In the genomic region with DNA sequence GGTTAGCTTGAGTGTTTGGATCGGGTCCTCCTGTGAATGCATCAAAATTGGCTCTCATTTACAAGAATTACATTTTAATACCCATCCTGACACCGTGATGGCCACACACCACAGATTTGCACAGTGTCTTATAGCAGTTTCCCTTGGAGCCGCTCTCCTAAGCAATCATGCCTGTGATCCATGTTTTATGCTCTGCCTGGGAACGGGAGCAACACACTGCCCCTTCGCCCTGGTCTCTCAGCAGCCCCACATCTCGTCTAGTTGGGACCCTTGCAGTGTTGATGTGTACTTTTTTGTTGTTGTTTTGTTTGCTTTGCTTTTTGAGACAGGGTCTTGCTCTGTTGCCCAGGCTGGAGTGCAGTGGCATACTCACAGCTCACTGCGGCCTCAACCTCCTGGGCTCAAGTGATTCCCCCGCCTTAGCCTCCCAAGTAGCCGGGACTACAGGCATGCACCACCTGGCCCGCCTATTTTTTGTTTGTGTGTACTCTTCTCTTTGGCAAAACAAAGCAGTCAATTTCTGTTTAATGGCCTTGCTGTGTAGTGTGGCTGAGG, we compare ENCODE assay signal across 24 cellular contexts.
DNase-seq lines count a peak whose midpoint lies in the region; ATAC-seq, FAIRE-seq and TF ChIP-seq lines count a peak whose summit lies in the region.
"Had no signal": no experiment of that assay in that cellular context is flagged by ENCODE, and none has a peak within 500 bp of the region (broad histone marks: within the 10 kb centered on the region; RNA-seq: fewer than 3 reads in every experiment).

No MANE protein-coding gene starts in this region.

- TF ChIP-seq RAD21 in K562 (CRISPR knock-in tag; conservative IDR thresholded peaks at IDR 0.05 in 1 of 2, IDR thresholded peaks at IDR 0.05 in 1 of 2), result no peak

- H3K4me2 ChIP-seq in Loucy (ENCODE audit: low read depth, low read length, poor library complexity, severe bottlenecking) (peak overlapping the region; percentile 48), K562 (ENCODE audit: insufficient read depth, low read length) (peak overlapping the region; percentile 36; the same call in 1 of the 2 replicates)
- H3K4me2 ChIP-seq: SK-N-SH had no signal

- H3K27ac Mint-ChIP-seq in nephron progenitor cell, result peak overlapping the region; percentile 25
- H3K27ac Mint-ChIP-seq: CD8-positive, alpha-beta memory T cell had no signal

- H3K9ac ChIP-seq in Loucy (ENCODE audit: low read depth, low read length, poor library complexity, severe bottlenecking), result no peak overlapping the region
- no peak overlapping the region for H3K9ac ChIP-seq in K562 (ENCODE audit: insufficient read depth in 1 of 2, low read depth in 2 of 2, low read length in 2 of 2)
- H3K9ac ChIP-seq: BLaER1 treated with 17β-estradiol and CSF1 and Interleukin-3, amounts not matched to agents 10 nM and 100 nM; SK-N-SH had no signal

- no peak overlapping the region for H3K4me3 ChIP-seq in Loucy (ENCODE audit: low read length, poor library complexity, severe bottlenecking)
- H3K4me3 ChIP-seq in K562, result no peak overlapping the region
- H3K4me3 ChIP-seq: BLaER1 treated with 17β-estradiol and CSF1 and Interleukin-3, amounts not matched to agents 10 nM and 100 nM had no signal

- no peak for TF ChIP-seq EP300 in K562 (IDR thresholded peaks at IDR 0.05; ENCODE audit: low read length)

- no peak overlapping the region for H3K4me3 Mint-ChIP-seq in nephron progenitor cell
- H3K4me3 Mint-ChIP-seq: CD8-positive, alpha-beta memory T cell had no signal

- H3K79me2 ChIP-seq in Loucy (ENCODE audit: insufficient read depth, low read length) (no peaks in the 10 kb centered on the region), K562 (ENCODE audit: control insufficient read depth, insufficient read depth, low read length) (no peaks in the 10 kb centered on the region)

- intact Hi-C loops in K562 (cut with micrococcal nuclease), result loop anchor here (10.0 kb wide), 1 partner anchor 387 kb away; no protein-coding TSS in a partner anchor

- no peaks in the 10 kb centered on the region for H3K9me2 ChIP-seq in Loucy (replicated peaks; ENCODE audit: low read depth, low read length)
- H3K9me2 ChIP-seq: SK-N-SH had no signal

- H2AFZ ChIP-seq in Loucy (ENCODE audit: low read length) (peak overlapping the region; percentile 63; the same call in 1 of the 2 replicates), K562 (ENCODE audit: low read depth, low read length) (0 out of 2 replicates have a peak overlapping the region, but pooled peaks have one; percentile 5)

- WGBS in K562 (ENCODE audit: insufficient coverage, low coverage, missing lambda C conversion rate), result 35% methylated on average over 10 of the region's 10 CpGs

- no peaks in the 10 kb centered on the region for H3K27me3 ChIP-seq in Loucy (ENCODE audit: insufficient read depth, low read length, poor library complexity, severe bottlenecking)
- H3K27me3 ChIP-seq in K562 (ENCODE audit: control insufficient read depth in 2 of 2, insufficient read depth in 2 of 2, low read length in 2 of 2), result peaks cover 2 to 12% of the 10 kb centered on the region in 2 experiments; a peak in 4 of 5 replicates
- H3K27me3 ChIP-seq: BLaER1 treated with 17β-estradiol and CSF1 and Interleukin-3, amounts not matched to agents 10 nM and 100 nM had no signal

- no TSS peak for BruUV-seq in K562 (replicated peaks; lab: Mats Ljungman, UMichigan)

- peaks cover 14% of the 10 kb centered on the region for H3K4me1 Mint-ChIP-seq in nephron progenitor cell

- FAIRE-seq in K562 (lab: Jason Lieb, UNC) (no peak), GM12891 (lab: Jason Lieb, UNC) (no peak)
- FAIRE-seq: G401.6, GM19239, HTR-8/SVneo had no signal

- CTCF ChIA-PET in K562 (lab: Yijun Ruan, JAX; ENCODE audit: low intra/inter-chr PET ratio), result no interaction called here

- TF ChIP-seq CTCF in Loucy (conservative IDR thresholded peaks at IDR 0.05; ENCODE audit: low read length) (no peak), K562 (IDR thresholded peaks at IDR 0.05 in 2 of 3, conservative IDR thresholded peaks at IDR 0.05 in 1 of 3; ENCODE audit: insufficient read depth in 2 of 3, low read depth in 1 of 3, low read length in 3 of 3) (no peak), nephron progenitor cell (IDR thresholded peaks at IDR 0.05) (no peak)

- H3K9me1 ChIP-seq in K562 (ENCODE audit: control insufficient read depth, insufficient read depth, low read length), result no peaks in the 10 kb centered on the region

- no peak for TF ChIP-seq POLR2A in K562 (conservative IDR thresholded peaks at IDR 0.05)
- TF ChIP-seq POLR2A in GM12891 (IDR thresholded peaks at IDR 0.05; ENCODE audit: low read depth, low read length), result no peak

- peaks cover 26% of the 10 kb centered on the region for H3K4me1 ChIP-seq in Loucy (ENCODE audit: insufficient read depth, low read length, poor library complexity, severe bottlenecking)
- H3K4me1 ChIP-seq in K562 (replicated peaks in 1 of 2; ENCODE audit: control insufficient read depth in 2 of 2, insufficient read depth in 2 of 2, low read length in 2 of 2), result peaks cover 10 to 23% of the 10 kb centered on the region in 2 experiments; a peak in 4 of 5 replicates

- H3K9me3 Mint-ChIP-seq in nephron progenitor cell, result peaks cover 6% of the 10 kb centered on the region
- H3K9me3 Mint-ChIP-seq: CD8-positive, alpha-beta memory T cell had no signal

- in situ Hi-C loops in K562 (cut with MboI), result no loop called here

- DNase-seq in K562 (ENCODE audit: extremely low read depth in 1 of 4, low spot score in 3 of 4) (no peak), nephron progenitor cell (no peak), GM12891 (ENCODE audit: insufficient read length, low spot score) (no peak), SK-N-DZ (ENCODE audit: low spot score) (no peak)
- DNase-seq in activated CD4-positive, alpha-beta T cell treated with anti-CD3 and anti-CD28 coated beads, Interleukin-2, amount 50 U/mL, for 1 hour, result no peak
- DNase-seq: Calu3; CD8-positive, alpha-beta memory T cell; H7; Kasumi-1; NCI-H1092; NCI-H1436; NCI-H187 treated with DMSO at 0.1 percent for 48 hours; NCI-H2107; NCI-H446 treated with DMSO at 0.1 percent for 48 hours; NCI-H526 treated with DMSO at 0.1 percent for 48 hours; RPMI8226; SHP77; SK-N-SH had no signal

- H3K9me3 ChIP-seq in Loucy (ENCODE audit: insufficient read depth, low read depth, low read length) (no peaks in the 10 kb centered on the region), K562 (replicated peaks; ENCODE audit: control insufficient read depth, insufficient read depth, low read depth, low read length) (no peaks in the 10 kb centered on the region)
- H3K9me3 ChIP-seq: BLaER1 treated with 17β-estradiol and CSF1 and Interleukin-3, amounts not matched to agents 10 nM and 100 nM; SK-N-SH had no signal

- no peaks in the 10 kb centered on the region for H3K36me3 ChIP-seq in Loucy (ENCODE audit: insufficient read depth, low read length)
- H3K36me3 ChIP-seq in K562 (ENCODE audit: control insufficient read depth, insufficient read depth, low read length), result no peaks in the 10 kb centered on the region
- H3K36me3 ChIP-seq: BLaER1 treated with 17β-estradiol and CSF1 and Interleukin-3, amounts not matched to agents 10 nM and 100 nM had no signal

- no peaks in the 10 kb centered on the region for H3F3A ChIP-seq in Loucy (ENCODE audit: low read depth)

- POLR2A ChIA-PET in K562 (lab: Yijun Ruan, JAX), result interaction anchor here (1.5 kb wide), 1 partner anchor 12 kb away, joined by 4 read pairs; no protein-coding TSS in a partner anchor

- peaks cover 32% of the 10 kb centered on the region for H3K27me3 Mint-ChIP-seq in nephron progenitor cell (ENCODE audit: low read depth, poor library complexity)

- ATAC-seq in K562, result no peak; the same call in 2 of the 3 replicates
- no peak for ATAC-seq in GM21381 (IDR thresholded peaks at IDR 0.05; ENCODE audit: unreplicated experiment)

- no peaks in the 10 kb centered on the region for H3K36me3 Mint-ChIP-seq in nephron progenitor cell (ENCODE audit: low read depth)
- H3K36me3 Mint-ChIP-seq: CD8-positive, alpha-beta memory T cell had no signal

- no peaks in the 10 kb centered on the region for H4K20me1 ChIP-seq in Loucy (ENCODE audit: insufficient read depth, low read length, poor library complexity, severe bottlenecking)
- H4K20me1 ChIP-seq in K562 (replicated peaks; ENCODE audit: control insufficient read depth, insufficient read depth, low read length), result no peaks in the 10 kb centered on the region
- H4K20me1 ChIP-seq: BLaER1 treated with 17β-estradiol and CSF1 and Interleukin-3, amounts not matched to agents 10 nM and 100 nM had no signal

- no peak overlapping the region for H3K27ac ChIP-seq in K562 (ENCODE audit: extremely low read depth, low read depth, low read length)
- H3K27ac ChIP-seq: BLaER1 treated with 17β-estradiol and CSF1 and Interleukin-3, amounts not matched to agents 10 nM and 100 nM had no signal

TF ChIP-seq in K562, 482 proteins besides CTCF, POLR2A, EP300 and RAD21 (continues in another document):
- TF ChIP-seq KDM4B (IDR thresholded peaks at IDR 0.05; ENCODE audit: borderline replicate concordance in 2 of 2, low read depth in 1 of 2) (no peak), PURB (CRISPR knock-in tag; IDR thresholded peaks at IDR 0.05; ENCODE audit: low read depth) (no peak), ZFPM2 (CRISPR knock-in tag; IDR thresholded peaks at IDR 0.05) (no peak), CREM (IDR thresholded peaks at IDR 0.05; ENCODE audit: low read depth) (no peak), RHOXF2B (CRISPR knock-in tag; conservative IDR thresholded peaks at IDR 0.05) (no peak), ZNF143 (CRISPR knock-in tag; IDR thresholded peaks at IDR 0.05) (no peak), ZNF23 (CRISPR knock-in tag; IDR thresholded peaks at IDR 0.05) (no peak), SRF (CRISPR knock-in tag; IDR thresholded peaks at IDR 0.05) (no peak), ZNF121 (CRISPR knock-in tag; conservative IDR thresholded peaks at IDR 0.05) (peak; percentile 44), NR4A1 (CRISPR knock-in tag; IDR thresholded peaks at IDR 0.05) (no peak), NR4A1 (tag; IDR thresholded peaks at IDR 0.05) (peak; percentile 26; the same call in 1 of the 2 replicates), BRD4 (IDR thresholded peaks at IDR 0.05) (no peak)

TF ChIP-seq in GM12891, 5 proteins besides CTCF, POLR2A, EP300 and RAD21:
- no peak for TF ChIP-seq POLR2AphosphoS5 (IDR thresholded peaks at IDR 0.05; ENCODE audit: low read depth, low read length)
- no peak for TF ChIP-seq SPI1 (IDR thresholded peaks at IDR 0.05; ENCODE audit: low read depth, low read length)
- TF ChIP-seq TAF1 (IDR thresholded peaks at IDR 0.05; ENCODE audit: low read depth, low read length), result no peak
- TF ChIP-seq POU2F2 (IDR thresholded peaks at IDR 0.05; ENCODE audit: low read depth, low read length), result no peak
- TF ChIP-seq PAX5 (IDR thresholded peaks at IDR 0.05; ENCODE audit: insufficient read depth, low read length, severe bottlenecking), result no peak
